ENCODE assay signal across 8 cellular contexts in genomic region chr2:56191617-56192016, GRCh38. TPM values are rescaled to one million over a fixed set of nuclear protein-coding genes. Genes with fewer than 3 reads are reported as not detected.
DNase-seq lines count a peak whose midpoint lies in the region; ATAC-seq and TF ChIP-seq lines count a peak whose summit lies in the region.

No MANE protein-coding gene starts in this region.

- no peak for TF ChIP-seq CTCF in omental fat pad (IDR thresholded peaks at IDR 0.05)

- no peak for ATAC-seq in HG03039 (IDR thresholded peaks at IDR 0.05; ENCODE audit: unreplicated experiment)
- ATAC-seq in omental fat pad (ENCODE audit: low FRiP score): no peak

- DNase-seq in DMS 273 (lab: John Stamatoyannopoulos, UW; ENCODE audit: unreplicated experiment): peak; percentile 81
- peak; percentile 82 for DNase-seq in HuH-7 (ENCODE audit: low spot score)
- peak; percentile 38 for DNase-seq in SKM-1 treated with dmso at 0.1 percent for 144 hours (lab: John Stamatoyannopoulos, UW; ENCODE audit: unreplicated experiment)
- peak; percentile 61 for DNase-seq in iPS-NIHi11 (ENCODE audit: low spot score)
- DNase-seq in mesenteric fat pad (ENCODE audit: low spot score): no peak
- no peak for DNase-seq in central memory CD4-positive, alpha-beta T cell
- DNase-seq in omental fat pad (ENCODE audit: low spot score): no peak

RNA-seq across cellular contexts. Expression of gene CCDC85A, which starts 7.8 kb away (rescaled TPM):
- total RNA-seq in mesenteric fat pad (7.6 TPM), omental fat pad (10 to 100 TPM in 2 of 4 donors, 1 to 10 TPM in 2; 4.5 to 46.0 (median 9.1) TPM)

Comparison
In these comparisons a context has a peak if more than half of its experiments do, and no peak if none do; other contexts are left out.
1. DNase-seq: peak in DMS 273 (single experiment), HuH-7 (single experiment), SKM-1 treated with dmso at 0.1 percent for 144 hours (single experiment) and iPS-NIHi11 (single experiment); none in mesenteric fat pad (single experiment), central memory CD4-positive, alpha-beta T cell (single experiment) and omental fat pad (single experiment).